20 cellular contexts compared by ENCODE assay signal in genomic region chr17:17033466-17033865, GRCh38.
"Had no signal": no experiment of that assay in that cellular context is flagged by ENCODE, and none has a peak within 500 bp of the region (broad histone marks: within the 10 kb centered on the region; RNA-seq: fewer than 3 reads in every experiment).

No MANE protein-coding gene starts in this region.

- H3K27ac ChIP-seq: gastroesophageal sphincter, left ventricle myocardium inferior, ovary, sigmoid colon, thyroid gland, vagina had no signal

- H3K4me3 Mint-ChIP-seq: activated naive CD8-positive, alpha-beta T cell; activated T-cell treated with anti-CD3 and anti-CD28 coated beads, Interleukin-2, amount 50 U/mL, for 72 hours; neural crest cell; stimulated activated effector memory CD8-positive, alpha-beta T cell treated with anti-CD3 and anti-CD28 coated beads, Interleukin-12 subunit alpha, Interleukin-12 subunit beta, amount 100 ng/mL, for 72 hours; WTC11 had no signal

- H3K4me1 Mint-ChIP-seq: stimulated activated effector memory CD8-positive, alpha-beta T cell treated with anti-CD3 and anti-CD28 coated beads, Interleukin-12 subunit alpha, Interleukin-12 subunit beta, amount 100 ng/mL, for 72 hours had no signal

- H3K27me3 ChIP-seq: gastroesophageal sphincter, ovary, sigmoid colon, thyroid gland, vagina had no signal

- H3K27me3 Mint-ChIP-seq: activated naive CD8-positive, alpha-beta T cell had no signal

- H3K27ac Mint-ChIP-seq: activated naive CD8-positive, alpha-beta T cell; activated T-cell treated with anti-CD3 and anti-CD28 coated beads, Interleukin-2, amount 50 U/mL, for 72 hours; stimulated activated effector memory CD8-positive, alpha-beta T cell treated with anti-CD3 and anti-CD28 coated beads, Interleukin-12 subunit alpha, Interleukin-12 subunit beta, amount 100 ng/mL, for 72 hours; WTC11 had no signal

- H3K9me3 ChIP-seq: gastroesophageal sphincter, left ventricle myocardium inferior, ovary, sigmoid colon, thyroid gland, vagina had no signal

- ATAC-seq: activated T-cell treated with anti-CD3 and anti-CD28 coated beads, Interleukin-2, amount 50 U/mL, for 72 hours; gastroesophageal sphincter; stimulated activated effector memory CD8-positive, alpha-beta T cell treated with anti-CD3 and anti-CD28 coated beads, Interleukin-12 subunit alpha, Interleukin-12 subunit beta, amount 100 ng/mL, for 72 hours; WTC11 had no signal

- H3K36me3 ChIP-seq: gastroesophageal sphincter, left ventricle myocardium inferior, ovary, sigmoid colon, thyroid gland, vagina had no signal

- H3K4me3 ChIP-seq: gastroesophageal sphincter, left ventricle myocardium inferior, ovary, sigmoid colon, thyroid gland, vagina had no signal

- FAIRE-seq: TTC549 had no signal

- H3K36me3 Mint-ChIP-seq: activated naive CD8-positive, alpha-beta T cell; stimulated activated effector memory CD8-positive, alpha-beta T cell treated with anti-CD3 and anti-CD28 coated beads, Interleukin-12 subunit alpha, Interleukin-12 subunit beta, amount 100 ng/mL, for 72 hours; WTC11 had no signal

- H3K9me3 Mint-ChIP-seq: activated T-cell treated with anti-CD3 and anti-CD28 coated beads, Interleukin-2, amount 50 U/mL, for 72 hours; neural crest cell; stimulated activated effector memory CD8-positive, alpha-beta T cell treated with anti-CD3 and anti-CD28 coated beads, Interleukin-12 subunit alpha, Interleukin-12 subunit beta, amount 100 ng/mL, for 72 hours; WTC11 had no signal

- DNase-seq: activated CD4-positive, alpha-beta T cell treated with anti-CD3 and anti-CD28 coated beads for 48 hours; activated CD8-positive, alpha-beta memory T cell treated with anti-CD3 and anti-CD28 coated beads, Interleukin-2, amount 50 U/mL, for 48 hours; activated gamma-delta T cell treated with Interleukin-2 at 50 U/mL for 16 hours; activated T-cell treated with anti-CD3 and anti-CD28 coated beads, Interleukin-2, amount 50 U/mL, for 72 hours; amniotic stem cell; cerebellar nuclear complex; erythroblast; left ventricle myocardium inferior; mesendoderm; sigmoid colon; T-helper 2 cell; thyroid gland had no signal
